In the genomic region with DNA sequence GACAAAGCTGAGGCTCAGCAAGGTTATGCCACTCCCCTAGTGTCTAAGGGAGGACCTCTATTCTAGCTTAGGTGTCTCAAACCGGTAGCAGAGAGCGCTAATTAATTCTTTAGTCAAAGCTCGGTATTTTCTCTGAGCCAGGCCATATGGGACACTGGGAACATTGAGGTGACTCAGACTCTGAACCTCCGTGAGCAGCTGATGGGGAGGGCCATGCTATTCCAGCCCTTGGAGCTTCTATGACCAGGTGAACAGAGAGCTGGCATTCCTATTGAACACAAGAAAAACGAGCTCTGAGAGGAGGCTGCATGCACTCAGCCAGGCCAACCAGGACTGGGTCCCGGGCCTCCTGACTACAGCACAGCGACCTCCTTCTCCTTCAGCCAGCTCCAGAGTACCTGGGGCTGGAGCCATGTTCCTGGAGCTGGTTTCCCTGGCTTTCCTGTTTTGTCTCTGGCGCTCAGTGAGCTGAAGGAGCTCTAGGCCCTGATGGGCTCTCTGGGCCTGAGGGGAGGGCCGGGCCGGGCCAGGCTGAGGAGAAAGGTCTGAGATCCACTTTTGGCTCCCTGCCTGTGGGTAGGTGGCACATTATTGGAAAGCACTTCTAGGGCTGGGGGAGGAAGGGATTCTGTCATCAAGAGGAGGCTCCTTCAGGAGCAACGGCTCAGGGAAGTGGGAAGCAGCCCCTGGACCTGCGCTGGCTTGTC, we compare ENCODE assay signal across 11 cellular contexts. TPM values are rescaled to one million over a fixed set of nuclear protein-coding genes. Genes with fewer than 3 reads are reported as not detected.
DNase-seq lines count a peak whose midpoint lies in the region; ATAC-seq, FAIRE-seq and TF ChIP-seq lines count a peak whose summit lies in the region.
"Had no signal": no experiment of that assay in that cellular context is flagged by ENCODE, and none has a peak within 500 bp of the region (broad histone marks: within the 10 kb centered on the region; RNA-seq: fewer than 3 reads in every experiment).

No MANE protein-coding gene starts in this region.

- POLR2A ChIA-PET in H1 (lab: Charles Lee; ENCODE audit: partially characterized antibody), result interaction anchor here (1.0 to 1.6 kb wide), 4 partner anchors 23 to 77 kb away, joined by 3 to 8 read pairs (median 4); partner anchors contain the start of gene SLC9A1

- no peak overlapping the region for H3K56ac ChIP-seq in H1 (replicated peaks; ENCODE audit: insufficient read length, low read depth, low read length)

- H3K23me2 ChIP-seq in H1 (ENCODE audit: low read depth, low read length), result no peaks in the 10 kb centered on the region

- no peak overlapping the region for H3K9ac ChIP-seq in H1 (replicated peaks in 1 of 4; ENCODE audit: extremely low read depth in 1 of 4, low read depth in 3 of 4, low read length in 3 of 4)

- no peak for TF ChIP-seq CTCF in H1 (IDR thresholded peaks at IDR 0.05; ENCODE audit: control extremely low read depth in 1 of 3, insufficient read depth in 1 of 3, low read depth in 1 of 3, low read length in 3 of 3)
- TF ChIP-seq CTCF in nephron (IDR thresholded peaks at IDR 0.05; ENCODE audit: unreplicated experiment in 3 of 3), result no peak
- no peak for TF ChIP-seq CTCF in lower leg skin (IDR thresholded peaks at IDR 0.05)

- H3K4me2 ChIP-seq in H1 (ENCODE audit: insufficient read depth in 1 of 2, low read depth in 2 of 2, low read length in 2 of 2), result no peak overlapping the region

- no peak for FAIRE-seq in H1 (lab: Jason Lieb, UNC)

- H3K14ac ChIP-seq in H1 (ENCODE audit: insufficient read length), result no peak overlapping the region

- H4K91ac ChIP-seq in H1 (replicated peaks; ENCODE audit: insufficient read length, low read length), result no peak overlapping the region

- H3K9me3 ChIP-seq in H1 (ENCODE audit: insufficient read depth in 2 of 2, low read depth in 1 of 2, low read length in 1 of 2) (no peaks in the 10 kb centered on the region), T-helper 17 cell (ENCODE audit: control insufficient read depth, low read length, poor library complexity, severe bottlenecking) (no peaks in the 10 kb centered on the region)

- no peak overlapping the region for H3K4me3 ChIP-seq in H1 (ENCODE audit: extremely low read depth in 1 of 4, insufficient read depth in 2 of 4, low read depth in 3 of 4, low read length in 4 of 4)
- no peak overlapping the region for H3K4me3 ChIP-seq in urinary bladder (ENCODE audit: low read depth, low read length)
- H3K4me3 ChIP-seq in lower leg skin (ENCODE audit: low read depth, poor library complexity, severe bottlenecking), result no peak overlapping the region

- TF ChIP-seq RAD21 in H1 (IDR thresholded peaks at IDR 0.05 in 1 of 2, conservative IDR thresholded peaks at IDR 0.05 in 1 of 2; ENCODE audit: low read depth in 2 of 2, low read length in 2 of 2), result no peak

- H3K18ac ChIP-seq in H1 (ENCODE audit: extremely low read depth, low read length), result no peak overlapping the region

- H3K36me3 ChIP-seq in H1 (ENCODE audit: control insufficient read depth in 2 of 4, insufficient read depth in 4 of 4, low read length in 3 of 4), result peaks cover 0 to 4% (median 0%) of the 10 kb centered on the region in 4 experiments; a peak in 3 of 8 replicates
- H3K36me3 ChIP-seq in urinary bladder (ENCODE audit: insufficient read depth), result no peaks in the 10 kb centered on the region

- no peak overlapping the region for H3K4me3 Mint-ChIP-seq in activated naive CD4-positive, alpha-beta T cell treated with anti-CD3 and anti-CD28 coated beads, Interleukin-2, amount 50 U/mL, for 24 hours
- H3K4me3 Mint-ChIP-seq in nephron (no peak overlapping the region), T-helper 17 cell (no peak overlapping the region)
- H3K4me3 Mint-ChIP-seq: activated CD4-positive, alpha-beta T cell treated with anti-CD3 and anti-CD28 coated beads, Interleukin-2, amount 10 ng/mL, durations not matched to agents 24 days and 14 days; activated naive CD8-positive, alpha-beta T cell treated with anti-CD3 and anti-CD28 coated beads, Interleukin-2, amount 10 ng/mL, durations not matched to agents 7 days and 5 days; neural crest cell had no signal

- H2BK120ac ChIP-seq in H1 (replicated peaks; ENCODE audit: low read depth, low read length), result no peak overlapping the region

- CTCF ChIA-PET in H1 (lab: Charles Lee; ENCODE audit: partially characterized antibody), result interaction anchor here (0.5 to 12.7 kb wide), 17 partner anchors 9 to 270 kb away, joined by 3 to 166 read pairs (median 6); partner anchors contain the start of gene SLC9A1

- peaks cover 0 to 4% of the 10 kb centered on the region in 2 experiments; a peak in 1 of 4 replicates for H3K79me2 ChIP-seq in H1 (ENCODE audit: control insufficient read depth in 1 of 2, insufficient read depth in 2 of 2, low read length in 2 of 2)

- whole genome bisulfite sequencing in H1 (ENCODE audit: extremely low coverage in 1 of 2, insufficient coverage in 1 of 2, insufficient read length in 1 of 2, insufficient replicate concordance in 2 of 2, low coverage in 1 of 2, low lambda C conversion rate in 2 of 2, missing lambda C conversion rate in 1 of 2), 2 experiments, result 85% methylated on average over 12 of the region's 12 CpGs; no CpG with 5 or more reads in 1 of the 2 experiments
- 70% methylated on average over 12 of the region's 12 CpGs for WGBS in urinary bladder
- 51 to 59% methylated on average over 12 of the region's 12 CpGs for WGBS in lower leg skin, 2 donors

- no peaks in the 10 kb centered on the region for H3K27me3 ChIP-seq in H1 (replicated peaks in 1 of 4; ENCODE audit: control insufficient read depth in 3 of 4, extremely low read depth in 1 of 4, insufficient read depth in 3 of 4, low read length in 3 of 4)

- DNase-seq in activated naive CD4-positive, alpha-beta T cell treated with Interleukin-2 at 50 U/mL for 16 hours, result no peak
- no peak for DNase-seq in H1 (ENCODE audit: low read depth in 1 of 2, low spot score in 2 of 2)
- no peak for DNase-seq in epidermal melanocyte (ENCODE audit: insufficient read length, low spot score)
- DNase-seq in T-helper 17 cell, result no peak
- DNase-seq in lower leg skin (ENCODE audit: low spot score in 2 of 2), result no peak
- DNase-seq: activated CD4-positive, alpha-beta T cell treated with anti-CD3 and anti-CD28 coated beads, Interleukin-2, amount 10 ng/mL, durations not matched to agents 24 days and 14 days; activated naive CD8-positive, alpha-beta T cell treated with anti-CD3 and anti-CD28 coated beads, Interleukin-2, amount 10 ng/mL, durations not matched to agents 7 days and 5 days had no signal

- TF ChIP-seq POLR2A in H1 (IDR thresholded peaks at IDR 0.05; ENCODE audit: control extremely low read depth in 1 of 2, low read depth in 2 of 2, low read length in 2 of 2) (no peak), lower leg skin (IDR thresholded peaks at IDR 0.05) (no peak)

- no peak overlapping the region for H3K23ac ChIP-seq in H1 (ENCODE audit: insufficient read length)

- H3K36me3 Mint-ChIP-seq in activated naive CD4-positive, alpha-beta T cell treated with anti-CD3 and anti-CD28 coated beads, Interleukin-2, amount 50 U/mL, for 24 hours, result no peaks in the 10 kb centered on the region
- H3K36me3 Mint-ChIP-seq in nephron (ENCODE audit: low read depth) (no peaks in the 10 kb centered on the region), T-helper 17 cell (ENCODE audit: low read depth) (no peaks in the 10 kb centered on the region)

- H2AFZ ChIP-seq in H1 (ENCODE audit: low read length), result no peak overlapping the region

- intact Hi-C loops in lower leg skin (cut with DNase I; ENCODE audit: low total_unique reads), result loop anchor here (5.0 kb wide), 1 partner anchor 34 kb away; no protein-coding TSS in a partner anchor

- H3K4me1 Mint-ChIP-seq in activated naive CD4-positive, alpha-beta T cell treated with anti-CD3 and anti-CD28 coated beads, Interleukin-2, amount 50 U/mL, for 24 hours, result peaks cover 48% of the 10 kb centered on the region
- H3K4me1 Mint-ChIP-seq in nephron, result peaks cover 68% of the 10 kb centered on the region
- peaks cover 25% of the 10 kb centered on the region for H3K4me1 Mint-ChIP-seq in T-helper 17 cell

- H3K4me1 ChIP-seq in H1 (replicated peaks in 1 of 4; ENCODE audit: control insufficient read depth in 3 of 4, insufficient read depth in 4 of 4, low read length in 3 of 4) (peaks cover 0 to 9% (median 3%) of the 10 kb centered on the region in 4 experiments; a peak in 3 of 7 replicates), urinary bladder (ENCODE audit: insufficient read depth) (no peaks in the 10 kb centered on the region)

- H3K27me3 Mint-ChIP-seq in activated naive CD4-positive, alpha-beta T cell treated with anti-CD3 and anti-CD28 coated beads, Interleukin-2, amount 50 U/mL, for 24 hours, result no peaks in the 10 kb centered on the region
- H3K27me3 Mint-ChIP-seq in nephron (ENCODE audit: low read depth), result no peaks in the 10 kb centered on the region
- no peaks in the 10 kb centered on the region for H3K27me3 Mint-ChIP-seq in T-helper 17 cell
- H3K27me3 Mint-ChIP-seq: activated CD4-positive, alpha-beta T cell treated with anti-CD3 and anti-CD28 coated beads, Interleukin-2, amount 10 ng/mL, durations not matched to agents 24 days and 14 days; activated naive CD8-positive, alpha-beta T cell treated with anti-CD3 and anti-CD28 coated beads, Interleukin-2, amount 10 ng/mL, durations not matched to agents 7 days and 5 days had no signal

- H2BK5ac ChIP-seq in H1 (ENCODE audit: low read depth, low read length), result 0 out of 2 replicates have a peak overlapping the region, but pooled peaks have one; percentile 39

- peaks cover 4% of the 10 kb centered on the region; the same call in 1 of the 2 replicates for H3K79me1 ChIP-seq in H1 (ENCODE audit: low read depth, low read length)

- ATAC-seq in T-helper 17 cell, result no peak

- H4K8ac ChIP-seq in H1 (ENCODE audit: extremely low read depth, insufficient read depth, low read length), result no peak overlapping the region

- peak overlapping the region; percentile 72 for H3K27ac Mint-ChIP-seq in activated naive CD4-positive, alpha-beta T cell treated with anti-CD3 and anti-CD28 coated beads, Interleukin-2, amount 50 U/mL, for 24 hours
- peak overlapping the region in 2 of 3 experiments; percentile 46 to 76 for H3K27ac Mint-ChIP-seq in nephron
- no peak overlapping the region for H3K27ac Mint-ChIP-seq in T-helper 17 cell
- H3K27ac Mint-ChIP-seq: activated CD4-positive, alpha-beta T cell treated with anti-CD3 and anti-CD28 coated beads, Interleukin-2, amount 10 ng/mL, durations not matched to agents 24 days and 14 days; activated naive CD8-positive, alpha-beta T cell treated with anti-CD3 and anti-CD28 coated beads, Interleukin-2, amount 10 ng/mL, durations not matched to agents 7 days and 5 days had no signal

- no peaks in the 10 kb centered on the region for H4K20me1 ChIP-seq in H1 (replicated peaks in 1 of 2; ENCODE audit: control insufficient read depth in 1 of 2, insufficient read depth in 2 of 2, low read length in 2 of 2)

- no peak overlapping the region for H2BK20ac ChIP-seq in H1 (ENCODE audit: low read length)

- H3K27ac ChIP-seq in H1 (ENCODE audit: low read depth, low read length) (no peak overlapping the region), urinary bladder (ENCODE audit: low read depth) (peak overlapping the region; percentile 57)

- no peak overlapping the region for H2BK15ac ChIP-seq in H1 (ENCODE audit: low read length)

- H3K4ac ChIP-seq in H1 (replicated peaks; ENCODE audit: insufficient read length, low read depth, low read length), result no peak overlapping the region

- no peak for TF ChIP-seq EP300 in H1 (IDR thresholded peaks at IDR 0.05; ENCODE audit: borderline replicate concordance in 1 of 2, low read depth in 2 of 2, low read length in 2 of 2)

- no peaks in the 10 kb centered on the region for H3K9me3 Mint-ChIP-seq in activated naive CD4-positive, alpha-beta T cell treated with anti-CD3 and anti-CD28 coated beads, Interleukin-2, amount 50 U/mL, for 24 hours
- H3K9me3 Mint-ChIP-seq in nephron, result no peaks in the 10 kb centered on the region
- H3K9me3 Mint-ChIP-seq: activated CD4-positive, alpha-beta T cell treated with anti-CD3 and anti-CD28 coated beads, Interleukin-2, amount 10 ng/mL, durations not matched to agents 24 days and 14 days; activated naive CD8-positive, alpha-beta T cell treated with anti-CD3 and anti-CD28 coated beads, Interleukin-2, amount 10 ng/mL, durations not matched to agents 7 days and 5 days; neural crest cell had no signal

- no peak overlapping the region for H2BK12ac ChIP-seq in H1 (ENCODE audit: low read depth, low read length)

- H2AK5ac ChIP-seq in H1 (ENCODE audit: low read depth, low read length), result no peak overlapping the region

- no peak overlapping the region for H4K5ac ChIP-seq in H1 (ENCODE audit: insufficient read length, low read depth, low read length)

RNA-seq across cellular contexts. Expression of gene SLC9A1, which starts 37.0 kb away (rescaled TPM):
- 25.1 and 25.5 TPM in 2 replicates for total RNA-seq in H1 (2021; fragmentation: NEBNext Ultra II Directional; extraction: Animal tissue kit (Norgen Biotek cat#: 25700))
- 11.3 and 17.3 TPM in 2 replicates for polyA plus RNA-seq in H1 (2011; rRNA removed)
- 6.0 TPM for polyA plus RNA-seq in H1 (2011; cell fraction: cytosol; rRNA removed)
- polyA plus RNA-seq in H1 (2011; cell fraction: nucleus; rRNA removed), result 16.9 TPM
- polyA plus RNA-seq in H1 (2012, experiment 1 of 2), result 17.6 to 24.0 TPM (median 21.1 TPM) in 4 replicates
- polyA plus RNA-seq in H1 (2012, experiment 2 of 2), result 16.8 TPM
- polyA plus RNA-seq in H1 (2013, experiment 1 of 2), result 37.1 TPM
- 31.2 TPM for polyA plus RNA-seq in H1 (2013, experiment 2 of 2)
- polyA minus RNA-seq in H1 (2011; rRNA and poly(A)+ RNA removed), result 7.7 and 11.4 TPM in 2 replicates
- 11.7 TPM for polyA minus RNA-seq in H1 (2011; cell fraction: cytosol; rRNA and poly(A)+ RNA removed)
- polyA minus RNA-seq in H1 (2011; cell fraction: nucleus; rRNA and poly(A)+ RNA removed), result 11.3 TPM
- total RNA-seq in urinary bladder, result 9.7 TPM
- 18.3 TPM for polyA plus RNA-seq in urinary bladder
- total RNA-seq in T-helper 17 cell, result 10 to 100 TPM; 21.4 to 30.4 TPM
- total RNA-seq in lower leg skin, result 10 to 100 TPM; 10.9 to 19.4 (median 13.2) TPM
